18 cellular contexts compared by ENCODE assay signal in the genomic region with DNA sequence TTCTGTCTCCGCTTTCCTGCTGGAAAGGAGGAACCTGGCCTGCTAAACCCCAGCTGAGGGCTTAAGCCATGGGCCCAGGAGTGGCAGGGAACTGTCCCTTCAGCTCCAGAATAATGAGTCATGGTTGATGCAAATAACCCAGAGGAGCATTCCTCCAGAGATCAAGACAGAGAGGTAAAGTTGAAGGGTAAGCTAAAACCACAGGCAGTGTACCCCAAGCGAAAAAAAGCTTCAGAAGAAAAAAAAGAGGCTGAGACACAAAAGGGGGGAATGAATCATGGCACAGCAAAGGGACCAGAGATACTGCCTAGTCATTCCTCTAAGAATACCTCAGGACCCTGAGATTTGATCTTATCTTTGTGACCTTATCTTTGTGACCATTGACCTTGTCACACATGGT.
"Had no signal": no experiment of that assay in that cellular context is flagged by ENCODE, and none has a peak within 500 bp of the region (broad histone marks: within the 10 kb centered on the region; RNA-seq: fewer than 3 reads in every experiment).

No MANE protein-coding gene starts in this region.

- H3K4me1 ChIP-seq: body of pancreas, left lung, sigmoid colon, spleen had no signal

- H3K27ac ChIP-seq: body of pancreas, left lung, sigmoid colon, spleen had no signal

- ATAC-seq: body of pancreas; effector memory CD8-positive, alpha-beta T cell; left lung; stimulated activated memory B cell treated with anti-CD40 and anti-IgM and Interleukin-4, amounts not matched to agents 10 μg/mL and 1 μg/mL and 100 μg/mL, for 72 hours had no signal

- H3K4me3 ChIP-seq: body of pancreas, left lung, sigmoid colon, spleen had no signal

- H3K9me3 ChIP-seq: body of pancreas, left lung, sigmoid colon, spleen had no signal

- DNase-seq: activated B cell treated with CpG ODN at 0.5 μM for 24 hours; activated CD4-positive, alpha-beta memory T cell treated with anti-CD3 and anti-CD28 coated beads for 36 hours; activated CD4-positive, alpha-beta T cell treated with anti-CD3 and anti-CD28 coated beads for 4 hours; activated naive CD4-positive, alpha-beta T cell; activated naive CD8-positive, alpha-beta T cell treated with anti-CD3 and anti-CD28 coated beads for 36 hours; amygdala; body of pancreas; caudate nucleus; effector memory CD8-positive, alpha-beta T cell; kidney; left lung; mammary epithelial cell; occipital lobe; posterior cingulate gyrus; sigmoid colon; spleen; stimulated activated CD4-positive, alpha-beta T cell treated with anti-CD3 and anti-CD28 coated beads, Interleukin-4, amount 100 ng/mL, for 4 hours had no signal

- H3K27ac Mint-ChIP-seq: activated B cell treated with CpG ODN at 0.5 μM for 24 hours; activated CD4-positive, alpha-beta memory T cell treated with anti-CD3 and anti-CD28 coated beads for 36 hours; activated naive CD8-positive, alpha-beta T cell treated with anti-CD3 and anti-CD28 coated beads for 36 hours; effector memory CD8-positive, alpha-beta T cell; stimulated activated memory B cell treated with anti-CD40 and anti-IgM and Interleukin-4, amounts not matched to agents 10 μg/mL and 1 μg/mL and 100 μg/mL, for 72 hours had no signal

- H3K36me3 ChIP-seq: left lung, sigmoid colon, spleen had no signal

- H3K4me1 Mint-ChIP-seq: activated B cell treated with CpG ODN at 0.5 μM for 24 hours; activated naive CD8-positive, alpha-beta T cell treated with anti-CD3 and anti-CD28 coated beads for 36 hours; stimulated activated memory B cell treated with anti-CD40 and anti-IgM and Interleukin-4, amounts not matched to agents 10 μg/mL and 1 μg/mL and 100 μg/mL, for 72 hours had no signal

- H3K4me3 Mint-ChIP-seq: activated B cell treated with CpG ODN at 0.5 μM for 24 hours; activated CD4-positive, alpha-beta memory T cell treated with anti-CD3 and anti-CD28 coated beads for 36 hours; activated naive CD8-positive, alpha-beta T cell treated with anti-CD3 and anti-CD28 coated beads for 36 hours; effector memory CD8-positive, alpha-beta T cell; stimulated activated memory B cell treated with anti-CD40 and anti-IgM and Interleukin-4, amounts not matched to agents 10 μg/mL and 1 μg/mL and 100 μg/mL, for 72 hours had no signal

- H3K9me3 Mint-ChIP-seq: activated CD4-positive, alpha-beta memory T cell treated with anti-CD3 and anti-CD28 coated beads for 36 hours; activated naive CD8-positive, alpha-beta T cell treated with anti-CD3 and anti-CD28 coated beads for 36 hours had no signal

- H3K36me3 Mint-ChIP-seq: activated CD4-positive, alpha-beta memory T cell treated with anti-CD3 and anti-CD28 coated beads for 36 hours; activated naive CD8-positive, alpha-beta T cell treated with anti-CD3 and anti-CD28 coated beads for 36 hours; stimulated activated memory B cell treated with anti-CD40 and anti-IgM and Interleukin-4, amounts not matched to agents 10 μg/mL and 1 μg/mL and 100 μg/mL, for 72 hours had no signal

- H3K27me3 Mint-ChIP-seq: activated B cell treated with CpG ODN at 0.5 μM for 24 hours; activated CD4-positive, alpha-beta memory T cell treated with anti-CD3 and anti-CD28 coated beads for 36 hours; activated naive CD8-positive, alpha-beta T cell treated with anti-CD3 and anti-CD28 coated beads for 36 hours; effector memory CD8-positive, alpha-beta T cell; stimulated activated memory B cell treated with anti-CD40 and anti-IgM and Interleukin-4, amounts not matched to agents 10 μg/mL and 1 μg/mL and 100 μg/mL, for 72 hours had no signal

- H3K27me3 ChIP-seq: body of pancreas, left lung, sigmoid colon, spleen had no signal
